13 cellular contexts compared by ENCODE assay signal in the genomic region with DNA sequence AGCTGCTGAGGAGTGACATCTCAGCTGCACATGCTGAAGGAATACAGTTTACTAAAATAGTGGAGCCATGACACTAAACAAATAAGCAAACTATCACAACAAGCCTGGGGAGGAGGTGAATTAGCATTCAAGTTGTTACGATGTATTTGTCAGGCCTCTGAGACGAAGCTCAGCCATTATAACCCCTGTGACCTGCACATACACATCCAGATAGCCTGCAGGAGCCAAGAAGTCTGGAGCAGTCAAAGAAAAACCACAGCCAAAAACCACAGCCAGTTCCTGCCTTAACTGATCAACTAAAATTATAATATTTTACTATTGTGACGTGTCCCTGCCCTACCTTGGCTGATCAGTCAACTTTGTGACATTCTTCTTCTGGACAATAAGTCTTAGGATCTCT.
DNase-seq lines count a peak whose midpoint lies in the region; ATAC-seq, FAIRE-seq and TF ChIP-seq lines count a peak whose summit lies in the region.
"Had no signal": no experiment of that assay in that cellular context is flagged by ENCODE, and none has a peak within 500 bp of the region (broad histone marks: within the 10 kb centered on the region; RNA-seq: fewer than 3 reads in every experiment).

No MANE protein-coding gene starts in this region.

- 20% methylated on average over 3 of the region's 3 CpGs for WGBS in K562 (ENCODE audit: insufficient coverage, low coverage, missing lambda C conversion rate)
- 33 to 53% (median 45%) methylated on average over 3 of the region's 3 CpGs for WGBS in spleen, 5 donors

- H3K9ac ChIP-seq in K562 (ENCODE audit: insufficient read depth in 1 of 2, low read depth in 2 of 2, low read length in 2 of 2) (peak overlapping the region in 1 of 2 experiments; percentile 15; a peak in 1 of 4 replicates), PC-3 (ENCODE audit: low read length) (no peak overlapping the region)

- H3K4me1 ChIP-seq in K562 (replicated peaks in 1 of 2; ENCODE audit: control insufficient read depth in 2 of 2, insufficient read depth in 2 of 2, low read length in 2 of 2): peaks cover 5 to 25% of the 10 kb centered on the region in 2 experiments; a peak in 4 of 5 replicates
- no peaks in the 10 kb centered on the region for H3K4me1 ChIP-seq in spleen
- H3K4me1 ChIP-seq in PC-3 (ENCODE audit: insufficient read depth, low read length): no peaks in the 10 kb centered on the region
- H3K4me1 ChIP-seq: breast epithelium had no signal

- TF ChIP-seq CTCF in K562 (IDR thresholded peaks at IDR 0.05 in 2 of 3, conservative IDR thresholded peaks at IDR 0.05 in 1 of 3; ENCODE audit: insufficient read depth in 2 of 3, low read depth in 1 of 3, low read length in 3 of 3): no peak
- no peak for TF ChIP-seq CTCF in spleen (IDR thresholded peaks at IDR 0.05 in 8 of 11, conservative IDR thresholded peaks at IDR 0.05 in 3 of 11)
- TF ChIP-seq CTCF in PC-3 (conservative IDR thresholded peaks at IDR 0.05; ENCODE audit: low read depth, low read length): no peak

- H3K9me3 ChIP-seq in K562 (replicated peaks; ENCODE audit: control insufficient read depth, insufficient read depth, low read depth, low read length) (peaks cover 8% of the 10 kb centered on the region; the same call in 1 of the 2 replicates), spleen (peaks cover 0 to 20% (median 11%) of the 10 kb centered on the region in 8 donors), PC-3 (ENCODE audit: low read length) (no peaks in the 10 kb centered on the region)

- H3K27ac ChIP-seq in K562 (ENCODE audit: extremely low read depth, low read depth, low read length) (peak overlapping the region; percentile 73), spleen (no peak overlapping the region), PC-3 (ENCODE audit: low read length) (no peak overlapping the region)
- H3K27ac ChIP-seq: breast epithelium had no signal

- H3K9me2 ChIP-seq in PC-3 (replicated peaks; ENCODE audit: low read length): no peaks in the 10 kb centered on the region

- CTCF ChIA-PET in K562 (lab: Yijun Ruan, JAX; ENCODE audit: low intra/inter-chr PET ratio): no interaction called here
- CTCF ChIA-PET in PC-3 (lab: Charles Lee): no interaction called here

- POLR2A ChIA-PET in K562 (lab: Yijun Ruan, JAX) (no interaction called here), PC-3 (lab: Charles Lee; ENCODE audit: unreplicated experiment) (no interaction called here)

- no peaks in the 10 kb centered on the region for H3K9me1 ChIP-seq in K562 (ENCODE audit: control insufficient read depth, insufficient read depth, low read length)

- no peaks in the 10 kb centered on the region for H3K79me2 ChIP-seq in K562 (ENCODE audit: control insufficient read depth, insufficient read depth, low read length)
- no peaks in the 10 kb centered on the region for H3K79me2 ChIP-seq in PC-3 (ENCODE audit: low read length)

- H3K27me3 ChIP-seq in K562 (ENCODE audit: control insufficient read depth in 2 of 2, insufficient read depth in 2 of 2, low read length in 2 of 2) (no peaks in the 10 kb centered on the region), spleen (replicated peaks in 1 of 7) (no peaks in the 10 kb centered on the region), PC-3 (ENCODE audit: low read length) (no peaks in the 10 kb centered on the region)
- H3K27me3 ChIP-seq: breast epithelium had no signal

- in situ Hi-C loops in K562 (cut with MboI): loop anchor here (5.0 kb wide), 1 partner anchor 46 kb away; no protein-coding TSS in a partner anchor

- H3K4me3 ChIP-seq in K562 (no peak overlapping the region), spleen (no peak overlapping the region), PC-3 (ENCODE audit: low read length) (no peak overlapping the region)
- H3K4me3 ChIP-seq: breast epithelium had no signal

- H2AFZ ChIP-seq in K562 (ENCODE audit: low read depth, low read length) (peak overlapping the region; percentile 71), PC-3 (ENCODE audit: low read length) (no peak overlapping the region)

- no peak for TF ChIP-seq RAD21 in K562 (CRISPR knock-in tag; conservative IDR thresholded peaks at IDR 0.05 in 1 of 2, IDR thresholded peaks at IDR 0.05 in 1 of 2)

- BruUV-seq in K562 (replicated peaks; lab: Mats Ljungman, UMichigan) (no TSS peak), PC-3 (replicated peaks; lab: Mats Ljungman, UMichigan) (no TSS peak)

- ATAC-seq in GM21423 (IDR thresholded peaks at IDR 0.05; ENCODE audit: unreplicated experiment): peak; percentile 72
- ATAC-seq in K562: peak; percentile 89
- no peak for ATAC-seq in HG02763 (IDR thresholded peaks at IDR 0.05; ENCODE audit: unreplicated experiment)
- ATAC-seq in left cardiac atrium: no peak
- ATAC-seq in PC-3: no peak
- ATAC-seq: stimulated activated naive CD8-positive, alpha-beta T cell treated with anti-CD3 and anti-CD28 coated beads, Interleukin-15, Interleukin-2, amounts not matched to agents 100 U/mL and 50 U/mL, for 24 hours had no signal

- H3F3A ChIP-seq in PC-3 (ENCODE audit: low read length, unreplicated experiment): no peaks in the 10 kb centered on the region

- 0 out of 2 replicates have a peak, but pooled peaks have one; percentile 17 for TF ChIP-seq EP300 in K562 (IDR thresholded peaks at IDR 0.05; ENCODE audit: low read length)

- peak overlapping the region; percentile 60 for H3K4me2 ChIP-seq in K562 (ENCODE audit: insufficient read depth, low read length)
- H3K4me2 ChIP-seq in PC-3 (ENCODE audit: low read length): no peak overlapping the region

- H3K36me3 ChIP-seq in K562 (ENCODE audit: control insufficient read depth, insufficient read depth, low read length): peaks cover 53% of the 10 kb centered on the region
- H3K36me3 ChIP-seq in spleen: peaks cover 6 to 88% (median 37%) of the 10 kb centered on the region in 6 donors
- peaks cover 8% of the 10 kb centered on the region; the same call in 1 of the 2 replicates for H3K36me3 ChIP-seq in PC-3 (ENCODE audit: low read depth, low read length)
- H3K36me3 ChIP-seq: breast epithelium had no signal

- H4K20me1 ChIP-seq in K562 (replicated peaks; ENCODE audit: control insufficient read depth, insufficient read depth, low read length) (no peaks in the 10 kb centered on the region), PC-3 (ENCODE audit: low read length) (no peaks in the 10 kb centered on the region)

- peak; percentile 74 for FAIRE-seq in K562 (lab: Jason Lieb, UNC)
- FAIRE-seq: GM18507, kidney had no signal

- DNase-seq in EL (peak; percentile 30), MV-4-11 (lab: John Stamatoyannopoulos, UW) (peak; percentile 69), K562 (ENCODE audit: extremely low read depth in 1 of 4, low spot score in 3 of 4) (peak in 1 of 4 experiments; percentile 63), spleen (no peak), left cardiac atrium (no peak), PC-3 (no peak)
- DNase-seq: H9; kidney; stimulated activated naive CD8-positive, alpha-beta T cell treated with anti-CD3 and anti-CD28 coated beads, Interleukin-15, Interleukin-2, amounts not matched to agents 100 U/mL and 50 U/mL, for 24 hours had no signal

- intact Hi-C loops in K562 (cut with micrococcal nuclease) (loop anchor here (1.0 kb wide), 1 partner anchor 68 kb away; the partner anchor contains the start of gene NSUN6), spleen (cut with DNase I; ENCODE audit: low total_unique reads) (no loop called here), left cardiac atrium (cut with DNase I) (no loop called here), PC-3 (cut with micrococcal nuclease) (no loop called here)

- TF ChIP-seq POLR2A in K562 (conservative IDR thresholded peaks at IDR 0.05) (no peak), spleen (IDR thresholded peaks at IDR 0.05) (no peak)

TF ChIP-seq in K562, 482 proteins besides CTCF, POLR2A, EP300 and RAD21 (continues in another document):
- TF ChIP-seq ARID1B (IDR thresholded peaks at IDR 0.05) (peak; percentile 60; the same call in 1 of the 2 replicates), MXI1 (IDR thresholded peaks at IDR 0.05; ENCODE audit: low read depth, low read length) (no peak), L3MBTL2 (IDR thresholded peaks at IDR 0.05) (peak; percentile 26; the same call in 1 of the 2 replicates), ZNF592 (IDR thresholded peaks at IDR 0.05) (0 out of 2 replicates have a peak, but pooled peaks have one; percentile 35), TEAD2 (tag; IDR thresholded peaks at IDR 0.05) (no peak), ZNF77 (CRISPR knock-in tag; IDR thresholded peaks at IDR 0.05) (no peak), ETV6 (IDR thresholded peaks at IDR 0.05; ENCODE audit: borderline replicate concordance in 1 of 2, low read depth in 2 of 2, low read length in 1 of 2) (no peak), ETV6 (CRISPR knock-in tag; IDR thresholded peaks at IDR 0.05; ENCODE audit: borderline replicate concordance) (no peak), CREM (IDR thresholded peaks at IDR 0.05; ENCODE audit: low read depth) (0 out of 2 replicates have a peak, but pooled peaks have one; percentile 38)

Comparison
In these comparisons a context has a peak if more than half of its experiments do, and no peak if none do; other contexts are left out.
1. DNase-seq: peak in EL (single experiment) and MV-4-11 (single experiment); none in spleen (single experiment), left cardiac atrium (single experiment) and PC-3 (single experiment).
2. ATAC-seq: peak in GM21423 (single experiment) and K562 (single experiment); none in HG02763 (single experiment), left cardiac atrium (0 of 2) and PC-3 (single experiment).